In the genomic region with DNA sequence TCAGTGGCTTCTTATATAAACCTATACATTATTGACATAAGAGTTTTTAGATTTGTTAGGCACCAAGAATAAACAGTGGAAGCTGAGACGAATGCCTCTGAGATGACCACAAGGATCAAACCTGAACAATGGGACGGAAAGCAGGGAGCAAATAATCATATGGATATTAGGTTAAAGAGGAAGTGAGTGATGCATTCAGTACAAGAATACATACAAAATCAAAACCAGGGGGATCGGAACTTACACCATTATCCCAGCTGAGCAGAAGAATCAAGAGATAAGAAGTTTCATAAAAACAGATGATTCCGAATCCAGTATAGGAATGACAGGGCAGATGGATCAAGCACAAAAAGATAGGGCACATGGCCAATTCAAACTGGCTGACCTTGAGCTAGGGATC, we compare ENCODE assay signal across 20 cellular contexts. TPM values are rescaled to one million over a fixed set of nuclear protein-coding genes. Genes with fewer than 3 reads are reported as not detected.
A peak's percentile ranks its signal among the peaks of the same experiment; 100 is the strongest.
DNase-seq lines count a peak whose midpoint lies in the region; ATAC-seq lines count a peak whose summit lies in the region.
"Had no signal": no experiment of that assay in that cellular context is flagged by ENCODE, and none has a peak within 500 bp of the region (broad histone marks: within the 10 kb centered on the region; RNA-seq: fewer than 3 reads in every experiment).

No MANE protein-coding gene starts in this region.

- in situ Hi-C loops in ACHN (cut with HindIII; ENCODE audit: low pct_ligation_motif_present, low pct_unique_long_range_greater_than_20kb, low sequenced_read_pairs), result no loop called here

- peak; percentile 10 for DNase-seq in NCI-H748 (lab: John Stamatoyannopoulos, UW; ENCODE audit: unreplicated experiment)
- no peak for DNase-seq in NCI-H748 treated with DMSO at 0.1 percent for 48 hours (lab: John Stamatoyannopoulos, UW)
- peak; percentile 69 for DNase-seq in dermis blood vessel endothelial cell
- DNase-seq in ACHN, result no peak
- DNase-seq in stimulated activated naive CD8-positive, alpha-beta T cell treated with anti-CD3 and anti-CD28 coated beads, Interleukin-15, Interleukin-2, amounts not matched to agents 100 U/mL and 50 U/mL, for 24 hours, result no peak
- DNase-seq: BE2C; C1 segment of cervical spinal cord; CD4-positive, alpha-beta memory T cell; CD4-positive, CD25-positive, alpha-beta regulatory T cell; CD8-positive, alpha-beta memory T cell; COR-L47; DMS 273 treated with DMSO at 0.1 percent for 48 hours; DMS153; DMS53; DMS79; DND-41; EL; GDM1 had no signal

- ATAC-seq in stimulated activated naive CD8-positive, alpha-beta T cell treated with anti-CD3 and anti-CD28 coated beads, Interleukin-15, Interleukin-2, amounts not matched to agents 100 U/mL and 50 U/mL, for 24 hours, result no peak
- ATAC-seq: A549, GM12878 had no signal

RNA-seq across cellular contexts. Expression of gene CNKSR3, which starts 21.9 kb away (rescaled TPM):
- 12.1 and 15.5 TPM in 2 replicates for total RNA-seq in dermis blood vessel endothelial cell
- total RNA-seq: CD4-positive, alpha-beta memory T cell had no signal

Comparison
In these comparisons a context has a peak if more than half of its experiments do, and no peak if none do; other contexts are left out.
1. DNase-seq: peak in NCI-H748 (single experiment) and dermis blood vessel endothelial cell (single experiment); none in NCI-H748 treated with DMSO at 0.1 percent for 48 hours (single experiment), ACHN (single experiment) and stimulated activated naive CD8-positive, alpha-beta T cell treated with anti-CD3 and anti-CD28 coated beads, Interleukin-15, Interleukin-2, amounts not matched to agents 100 U/mL and 50 U/mL, for 24 hours (single experiment).